ENCODE assay signal across 13 cellular contexts in the genomic region with DNA sequence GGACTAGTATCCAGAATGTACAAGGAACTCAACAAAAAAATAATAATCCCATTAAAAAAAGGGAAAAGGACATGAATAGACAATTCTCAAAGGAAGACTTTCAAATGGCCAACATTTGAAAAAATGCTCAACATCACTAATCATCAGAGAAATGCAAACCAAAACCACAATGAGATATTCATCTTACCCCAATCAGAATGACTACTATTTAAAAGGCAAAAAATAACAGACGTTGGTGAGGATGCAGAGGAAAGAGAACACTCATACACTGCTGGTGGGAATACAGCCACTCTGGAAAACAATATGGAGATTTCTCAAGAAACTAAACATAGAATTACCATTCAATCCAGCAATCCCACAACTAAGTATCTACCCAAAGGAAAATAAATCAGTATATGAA.
DNase-seq lines count a peak whose midpoint lies in the region; ATAC-seq and TF ChIP-seq lines count a peak whose summit lies in the region.
"Had no signal": no experiment of that assay in that cellular context is flagged by ENCODE, and none has a peak within 500 bp of the region (broad histone marks: within the 10 kb centered on the region; RNA-seq: fewer than 3 reads in every experiment).

No MANE protein-coding gene starts in this region.

- no peak for ATAC-seq in activated naive CD4-positive, alpha-beta T cell treated with anti-CD3 and anti-CD28 coated beads, Interleukin-2, amount 50 U/mL, for 72 hours
- ATAC-seq: CD8-positive, alpha-beta T cell had no signal

- in situ Hi-C loops in brain microvascular endothelial cell (cut with HindIII; ENCODE audit: low pct_ligation_motif_present, low sequenced_read_pairs): no loop called here

- no peaks in the 10 kb centered on the region for H3K36me3 ChIP-seq in brain microvascular endothelial cell (replicated peaks)
- H3K36me3 ChIP-seq: BLaER1 treated with 17β-estradiol and CSF1 and Interleukin-3, amounts not matched to agents 10 nM and 100 nM had no signal

- no peak overlapping the region for H3K27ac Mint-ChIP-seq in activated naive CD4-positive, alpha-beta T cell treated with anti-CD3 and anti-CD28 coated beads, Interleukin-2, amount 50 U/mL, for 72 hours
- H3K27ac Mint-ChIP-seq: B cell; CD8-positive, alpha-beta T cell; H9 had no signal

- no peak overlapping the region for H3K4me3 ChIP-seq in brain microvascular endothelial cell (ENCODE audit: low read depth, low read length)
- H3K4me3 ChIP-seq: BLaER1 treated with 17β-estradiol and CSF1 and Interleukin-3, amounts not matched to agents 10 nM and 100 nM had no signal

- DNase-seq in EL (peak; percentile 13), RPMI7951 (ENCODE audit: low read depth) (peak; percentile 1), brain microvascular endothelial cell (peak; percentile 20), iPS-NIHi7 (ENCODE audit: extremely low spot score) (no peak)
- DNase-seq in stimulated activated naive CD4-positive, alpha-beta T cell treated with Interleukin-2 at 50 U/mL for 16 hours (lab: John Stamatoyannopoulos, UW): no peak
- no peak for DNase-seq in activated naive CD4-positive, alpha-beta T cell treated with anti-CD3 and anti-CD28 coated beads, Interleukin-2, amount 50 U/mL, for 72 hours (ENCODE audit: low spot score in 2 of 2)
- DNase-seq: Calu3; CD8-positive, alpha-beta T cell; DMS79 treated with DMSO at 0.1 percent for 48 hours; H9; IMR-90 had no signal

- TF ChIP-seq CTCF in brain microvascular endothelial cell (IDR thresholded peaks at IDR 0.05; ENCODE audit: low read depth, low read length, missing control alignments): no peak

- no peaks in the 10 kb centered on the region for H3K27me3 ChIP-seq in brain microvascular endothelial cell (replicated peaks)
- H3K27me3 ChIP-seq: BLaER1 treated with 17β-estradiol and CSF1 and Interleukin-3, amounts not matched to agents 10 nM and 100 nM had no signal

- no peak overlapping the region for H3K27ac ChIP-seq in brain microvascular endothelial cell
- H3K27ac ChIP-seq: BLaER1 treated with 17β-estradiol and CSF1 and Interleukin-3, amounts not matched to agents 10 nM and 100 nM had no signal

- peaks cover 24 to 25% of the 10 kb centered on the region in 2 donors for H3K9me3 Mint-ChIP-seq in activated naive CD4-positive, alpha-beta T cell treated with anti-CD3 and anti-CD28 coated beads, Interleukin-2, amount 50 U/mL, for 72 hours

- H3K36me3 Mint-ChIP-seq in activated naive CD4-positive, alpha-beta T cell treated with anti-CD3 and anti-CD28 coated beads, Interleukin-2, amount 50 U/mL, for 72 hours: peaks cover 20 to 21% of the 10 kb centered on the region in 2 donors
- H3K36me3 Mint-ChIP-seq: CD8-positive, alpha-beta T cell had no signal

Comparison
In these comparisons a context has a peak if more than half of its experiments do, and no peak if none do; other contexts are left out.
1. DNase-seq: peak in EL (single experiment), RPMI7951 (single experiment) and brain microvascular endothelial cell (single experiment); none in stimulated activated naive CD4-positive, alpha-beta T cell treated with Interleukin-2 at 50 U/mL for 16 hours (single experiment), activated naive CD4-positive, alpha-beta T cell treated with anti-CD3 and anti-CD28 coated beads, Interleukin-2, amount 50 U/mL, for 72 hours (0 of 2) and iPS-NIHi7 (single experiment).